In genomic region chr15:75449585-75450306, GRCh38 we compare ENCODE assay signal across 8 cellular contexts. TPM values are rescaled to one million over a fixed set of nuclear protein-coding genes. Genes with fewer than 3 reads are reported as not detected.
DNase-seq lines count a peak whose midpoint lies in the region; ATAC-seq and TF ChIP-seq lines count a peak whose summit lies in the region.

No MANE protein-coding gene starts in this region.

- POLR2A ChIA-PET in CD8-positive, alpha-beta T cell (lab: Charles Lee): interaction anchor here (0.5 to 6.8 kb wide), 5 partner anchors 18 to 190 kb away, joined by 3 to 140 read pairs (median 5); partner anchors contain the start of genes IMP3 and SNUPN
- POLR2A ChIA-PET in PC-9 (lab: Charles Lee; ENCODE audit: unreplicated experiment): interaction anchor here (0.6 kb wide), 1 partner anchor 95 kb away, joined by 3 read pairs; no protein-coding TSS in a partner anchor

- no peaks in the 10 kb centered on the region for H3K27me3 Mint-ChIP-seq in CD8-positive, alpha-beta T cell (ENCODE audit: low read depth)

- no peaks in the 10 kb centered on the region for H3K27me3 ChIP-seq in CD8-positive, alpha-beta T cell (ENCODE audit: insufficient read depth, low read length)
- H3K27me3 ChIP-seq in PC-9 (ENCODE audit: insufficient read depth, low read depth) (no peaks in the 10 kb centered on the region), ovary (no peaks in the 10 kb centered on the region)

- ATAC-seq in CD8-positive, alpha-beta T cell: no peak
- no peak for ATAC-seq in HG03175 (IDR thresholded peaks at IDR 0.05; ENCODE audit: unreplicated experiment)

- H3K4me3 Mint-ChIP-seq in CD8-positive, alpha-beta T cell: peak overlapping the region; percentile 92

- no peak for TF ChIP-seq EP300 in ovary (IDR thresholded peaks at IDR 0.05)

- no peak for TF ChIP-seq CTCF in CD8-positive, alpha-beta T cell (IDR thresholded peaks at IDR 0.05)
- TF ChIP-seq CTCF in PC-9 (conservative IDR thresholded peaks at IDR 0.05) (no peak), ovary (IDR thresholded peaks at IDR 0.05) (no peak)

- H3K4me2 ChIP-seq in PC-9: peak overlapping the region; percentile 97

- no peak overlapping the region; the same call in 1 of the 2 replicates for H2AFZ ChIP-seq in PC-9

- 11 to 26% (median 12%) methylated on average over 14 of the region's 14 CpGs for WGBS in ovary, 3 donors

- H3K36me3 Mint-ChIP-seq in CD8-positive, alpha-beta T cell: peaks cover 19% of the 10 kb centered on the region

- H3K9me3 ChIP-seq in CD8-positive, alpha-beta T cell (ENCODE audit: low read length): no peaks in the 10 kb centered on the region
- H3K9me3 ChIP-seq in PC-9 (ENCODE audit: insufficient read depth, low read depth): no peaks in the 10 kb centered on the region
- H3K9me3 ChIP-seq in ovary: no peaks in the 10 kb centered on the region

- no peaks in the 10 kb centered on the region for H3K9me3 Mint-ChIP-seq in CD8-positive, alpha-beta T cell

- H3K4me1 Mint-ChIP-seq in CD8-positive, alpha-beta T cell (ENCODE audit: low read depth): peaks cover 62% of the 10 kb centered on the region

- H3K27ac ChIP-seq in CD8-positive, alpha-beta T cell (ENCODE audit: low read depth, low read length): peak overlapping the region; percentile 53
- peak overlapping the region; percentile 58 for H3K27ac ChIP-seq in PC-9
- H3K27ac ChIP-seq in epithelial cell of prostate: peak overlapping the region; percentile 98
- peak overlapping the region in 1 of 2 donors; percentile 97 for H3K27ac ChIP-seq in ovary

- BruUV-seq in PC-9 (replicated peaks; lab: Mats Ljungman, UMichigan): TSS peak; percentile 6

- intact Hi-C loops in CD8-positive, alpha-beta T cell (cut with DNase I, micrococcal nuclease): loop anchor here (1.0 to 10.0 kb wide), 19 partner anchors 81 to 1973 kb away; partner anchors contain the start of genes ARID3B (in 2 of the 2), PPCDC (in 2 of the 2), ULK3 (in 2 of the 2) and CLK3 (in 1 of the 2)
- intact Hi-C loops in PC-9 (cut with micrococcal nuclease; ENCODE audit: unreplicated experiment): loop anchor here (2.0 to 5.0 kb wide), 3 partner anchors 82 to 218 kb away; partner anchors contain the start of genes MAN2C1 and PTPN9
- intact Hi-C loops in ovary (cut with DNase I): loop anchor here in 2 of 4 donors (5.0 to 10.0 kb wide), 3 partner anchors 82 to 195 kb away; partner anchors contain the start of genes IMP3 (in 1 of the 2), MAN2C1 (in 1 of the 2), SNUPN (in 1 of the 2) and SNX33 (in 1 of the 2)

- H3K4me1 ChIP-seq in CD8-positive, alpha-beta T cell (ENCODE audit: insufficient read depth, low read length): peaks cover 49% of the 10 kb centered on the region
- H3K4me1 ChIP-seq in PC-9 (replicated peaks; ENCODE audit: insufficient read depth) (peaks cover 17% of the 10 kb centered on the region), ovary (ENCODE audit: insufficient read depth) (peaks cover 4% of the 10 kb centered on the region)

- H3K9me2 ChIP-seq in PC-9 (ENCODE audit: insufficient read depth): no peaks in the 10 kb centered on the region

- H4K20me1 ChIP-seq in PC-9 (ENCODE audit: insufficient read depth): peaks cover 48% of the 10 kb centered on the region

- no peaks in the 10 kb centered on the region for H3K36me3 ChIP-seq in CD8-positive, alpha-beta T cell (ENCODE audit: insufficient read depth, low read length)
- H3K36me3 ChIP-seq in PC-9 (ENCODE audit: low read depth) (no peaks in the 10 kb centered on the region), ovary (no peaks in the 10 kb centered on the region)

- TF ChIP-seq POLR2A in ovary (IDR thresholded peaks at IDR 0.05): no peak

- H3K4me3 ChIP-seq in CD8-positive, alpha-beta T cell (ENCODE audit: low read depth, low read length): peak overlapping the region; percentile 71
- H3K4me3 ChIP-seq in PC-9 (peak overlapping the region; percentile 73), ovary (peak overlapping the region; percentile 90)

- peaks cover 67% of the 10 kb centered on the region for H3K79me2 ChIP-seq in PC-9 (ENCODE audit: low read depth)

- peak overlapping the region; percentile 94 for H3K27ac Mint-ChIP-seq in CD8-positive, alpha-beta T cell

- H3F3A ChIP-seq in PC-9 (ENCODE audit: insufficient read depth, low read depth): peaks cover 44% of the 10 kb centered on the region

- CTCF ChIA-PET in CD8-positive, alpha-beta T cell (lab: Charles Lee): interaction anchor here (1.1 kb wide), 1 partner anchor 82 kb away, joined by 4 read pairs; the partner anchor contains the start of gene MAN2C1
- CTCF ChIA-PET in PC-9 (lab: Charles Lee): no interaction called here

- DNase-seq in CD8-positive, alpha-beta T cell: no peak
- DNase-seq in PC-9 (no peak), epithelial cell of prostate (ENCODE audit: low read depth, low spot score) (no peak), ovary (peak in 4 of 5 donors; percentile 15 to 47 (median 42)), NCI-H345 treated with DMSO at 0.1 percent for 48 hours (lab: John Stamatoyannopoulos, UW; ENCODE audit: unreplicated experiment) (no peak), HPDE6-E6E7 (ENCODE audit: extremely low spot score) (no peak), NCI-H2081 treated with DMSO at 0.1 percent for 48 hours (lab: John Stamatoyannopoulos, UW) (no peak)

RNA-seq across cellular contexts. Expression of gene SIN3A, which starts 1.7 kb away (rescaled TPM):
- total RNA-seq in CD8-positive, alpha-beta T cell: 100 to 1,000 TPM; 133 TPM
- total RNA-seq in PC-9 (2021) (87.0 and 91.8 TPM in 2 replicates), ovary (100 to 1,000 TPM in 4 of 7 donors, 10 to 100 TPM in 3; 40.1 to 115 (median 103) TPM)
- 10 to 100 TPM; 29.3 to 50.6 TPM for polyA plus RNA-seq in ovary

Comparison
In these comparisons a context has a peak if more than half of its experiments do, and no peak if none do; other contexts are left out.
1. DNase-seq: peak in ovary (4 of 5); none in CD8-positive, alpha-beta T cell (0 of 7), PC-9 (0 of 2), epithelial cell of prostate (single experiment), NCI-H345 treated with DMSO at 0.1 percent for 48 hours (single experiment), HPDE6-E6E7 (single experiment) and NCI-H2081 treated with DMSO at 0.1 percent for 48 hours (single experiment).
2. Peak in every context shown above with its lines, with median percentiles within 50 percentile points of each other: H3K4me3 ChIP-seq.